In the genomic region with DNA sequence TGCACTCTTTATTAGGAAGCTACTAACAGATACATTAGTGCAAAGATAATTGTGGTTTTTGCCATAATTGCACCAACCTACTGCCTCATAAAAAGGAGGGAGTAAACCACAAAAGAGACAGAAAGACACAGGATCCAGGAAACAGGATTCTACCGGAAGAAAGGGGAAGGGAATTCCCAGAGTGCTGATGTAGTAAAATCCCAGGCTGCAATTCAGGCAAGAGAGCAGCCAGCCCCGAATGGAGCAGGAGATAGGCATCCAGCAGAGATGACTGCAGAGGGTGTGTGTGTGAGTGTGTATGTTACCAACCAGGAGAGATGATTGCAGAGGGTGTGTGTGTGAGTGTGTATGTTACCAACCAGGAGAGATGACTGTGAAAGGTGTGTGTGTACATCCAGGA, we compare ENCODE assay signal across 14 cellular contexts.
DNase-seq lines count a peak whose midpoint lies in the region; FAIRE-seq and TF ChIP-seq lines count a peak whose summit lies in the region.
"Had no signal": no experiment of that assay in that cellular context is flagged by ENCODE, and none has a peak within 500 bp of the region (broad histone marks: within the 10 kb centered on the region; RNA-seq: fewer than 3 reads in every experiment).

No MANE protein-coding gene starts in this region.

- H3K36me3 ChIP-seq in mammary epithelial cell (ENCODE audit: insufficient read depth, low read length): no peaks in the 10 kb centered on the region
- no peaks in the 10 kb centered on the region for H3K36me3 ChIP-seq in kidney epithelial cell (ENCODE audit: control insufficient read depth, insufficient read depth, low read length)
- H3K36me3 ChIP-seq: ovary had no signal

- WGBS in mammary epithelial cell (ENCODE audit: low coverage, missing lambda C conversion rate): 4% methylated on average over 2 of the region's 2 CpGs

- H3K4me1 ChIP-seq in mammary epithelial cell (ENCODE audit: insufficient read depth, low read length): no peaks in the 10 kb centered on the region

- no TSS peak for BruUV-seq in mammary epithelial cell (replicated peaks; lab: Mats Ljungman, UMichigan)

- TF ChIP-seq CTCF in mammary epithelial cell (conservative IDR thresholded peaks at IDR 0.05 in 1 of 2, IDR thresholded peaks at IDR 0.05 in 1 of 2; ENCODE audit: extremely low read depth in 1 of 2, insufficient read depth in 1 of 2, low read depth in 1 of 2, low read length in 2 of 2) (no peak), kidney epithelial cell (IDR thresholded peaks at IDR 0.05; ENCODE audit: insufficient read depth, low read length, poor library complexity, severe bottlenecking) (no peak)

- H3K79me2 ChIP-seq in mammary epithelial cell (ENCODE audit: insufficient read depth, low read length): no peaks in the 10 kb centered on the region

- no peak overlapping the region for H3K4me3 ChIP-seq in mammary epithelial cell (replicated peaks in 1 of 3; ENCODE audit: insufficient read depth in 1 of 3, low read depth in 2 of 3, low read length in 3 of 3)
- H3K4me3 ChIP-seq in kidney epithelial cell (ENCODE audit: low read depth, low read length): no peak overlapping the region
- H3K4me3 ChIP-seq: ovary had no signal

- in situ Hi-C loops in mammary epithelial cell (cut with MboI; ENCODE audit: low sequenced_read_pairs in 2 of 2): no loop called here

- no peak overlapping the region for H2AFZ ChIP-seq in mammary epithelial cell (ENCODE audit: low read depth, low read length)

- dilution Hi-C loops in mammary epithelial cell (cut with HindIII; ENCODE audit: low sequenced_read_pairs): no loop called here

- CTCF ChIA-PET in mammary epithelial cell (lab: Charles Lee; ENCODE audit: low non-redundant PET): no interaction called here

- H3K9ac ChIP-seq in mammary epithelial cell (ENCODE audit: insufficient read depth, low read length): no peak overlapping the region

- H3K9me3 ChIP-seq in mammary epithelial cell (replicated peaks; ENCODE audit: insufficient read depth, low read length): no peaks in the 10 kb centered on the region
- H3K9me3 ChIP-seq: ovary had no signal

- H3K27ac ChIP-seq in mammary epithelial cell (ENCODE audit: insufficient read depth, low read depth, low read length): no peak overlapping the region
- H3K27ac ChIP-seq: ovary had no signal

- intact Hi-C loops in mammary epithelial cell (cut with micrococcal nuclease): no loop called here

- FAIRE-seq in HTR-8/SVneo (lab: Jason Lieb, UNC): peak; percentile 57
- FAIRE-seq in frontal cortex (lab: Jason Lieb, UNC): no peak

- DNase-seq in AG08395 (ENCODE audit: low spot score): peak; percentile 25
- DNase-seq in HTR-8/SVneo (ENCODE audit: insufficient read length, low spot score): no peak
- DNase-seq in mammary epithelial cell: peak; percentile 19
- DNase-seq in kidney epithelial cell (ENCODE audit: low read depth): peak; percentile 14
- no peak for DNase-seq in DMS79 treated with DMSO at 0.1 percent for 48 hours (lab: John Stamatoyannopoulos, UW)
- DNase-seq in NCI-H1105 treated with DMSO at 0.1 percent for 48 hours (lab: John Stamatoyannopoulos, UW): no peak
- no peak for DNase-seq in NCI-H1092 treated with DMSO at 0.1 percent for 48 hours (lab: John Stamatoyannopoulos, UW)
- no peak for DNase-seq in frontal cortex (ENCODE audit: low spot score in 2 of 2)
- DNase-seq: activated CD4-positive, alpha-beta T cell treated with anti-CD3 and anti-CD28 coated beads, Interleukin-2, amount 50 U/mL, for 48 hours; amygdala; DMS153; NCI-H187 treated with DMSO at 0.1 percent for 48 hours; ovary; SHP77 had no signal

- H3K4me2 ChIP-seq in mammary epithelial cell (ENCODE audit: insufficient read depth, low read depth, low read length): no peak overlapping the region

- H4K20me1 ChIP-seq in mammary epithelial cell (ENCODE audit: insufficient read depth, low read length): no peaks in the 10 kb centered on the region

- H3K27me3 ChIP-seq in mammary epithelial cell (ENCODE audit: insufficient read depth, low read length) (no peaks in the 10 kb centered on the region), kidney epithelial cell (ENCODE audit: control insufficient read depth, insufficient read depth, low read length) (no peaks in the 10 kb centered on the region)
- H3K27me3 ChIP-seq: ovary had no signal

Comparison
In these comparisons a context has a peak if more than half of its experiments do, and no peak if none do; other contexts are left out.
1. DNase-seq: peak in AG08395 (single experiment), mammary epithelial cell (single experiment) and kidney epithelial cell (single experiment); none in HTR-8/SVneo (single experiment), DMS79 treated with DMSO at 0.1 percent for 48 hours (single experiment), NCI-H1105 treated with DMSO at 0.1 percent for 48 hours (single experiment), NCI-H1092 treated with DMSO at 0.1 percent for 48 hours (single experiment) and frontal cortex (0 of 2).